ENCODE assay signal across 17 cellular contexts in genomic region chr7:22920664-22921063, GRCh38.
A peak's percentile ranks its signal among the peaks of the same experiment; 100 is the strongest.
DNase-seq lines count a peak whose midpoint lies in the region; FAIRE-seq and TF ChIP-seq lines count a peak whose summit lies in the region.
"Had no signal": no experiment of that assay in that cellular context is flagged by ENCODE, and none has a peak within 500 bp of the region (broad histone marks: within the 10 kb centered on the region; RNA-seq: fewer than 3 reads in every experiment).

No MANE protein-coding gene starts in this region.

- no peaks in the 10 kb centered on the region for H3K4me1 ChIP-seq in right atrium auricular region
- H3K4me1 ChIP-seq: body of pancreas, psoas muscle, SJSA1 had no signal

- TF ChIP-seq CTCF in AG10803 (conservative IDR thresholded peaks at IDR 0.05; ENCODE audit: low read length) (no peak), right atrium auricular region (IDR thresholded peaks at IDR 0.05) (no peak)

- no peak overlapping the region for H3K27ac ChIP-seq in right atrium auricular region
- H3K27ac ChIP-seq: body of pancreas, psoas muscle, SJSA1 had no signal

- peak; percentile 28 for FAIRE-seq in GM12891 (lab: Jason Lieb, UNC)
- FAIRE-seq in RCC 7860 (lab: Jason Lieb, UNC), result no peak
- FAIRE-seq: D721Med had no signal

- H3K36me3 ChIP-seq in right atrium auricular region, result no peaks in the 10 kb centered on the region
- H3K36me3 ChIP-seq: SJSA1 had no signal

- H3K9me3 ChIP-seq in right atrium auricular region, result no peaks in the 10 kb centered on the region
- H3K9me3 ChIP-seq: body of pancreas, psoas muscle, SJSA1 had no signal

- TF ChIP-seq POLR2A in GM12891 (IDR thresholded peaks at IDR 0.05; ENCODE audit: low read depth, low read length), result no peak

- H3K4me3 ChIP-seq in AG10803 (ENCODE audit: low read length) (no peak overlapping the region), right atrium auricular region (no peak overlapping the region)
- H3K4me3 ChIP-seq: body of pancreas, psoas muscle, SJSA1 had no signal

- DNase-seq in AG10803 (ENCODE audit: low read depth), result peak; percentile 17
- no peak for DNase-seq in GM12891 (ENCODE audit: insufficient read length, low spot score)
- peak; percentile 33 for DNase-seq in RCC 7860 (ENCODE audit: low spot score)
- DNase-seq in fibroblast of gingiva (ENCODE audit: low read depth), result peak; percentile 50
- DNase-seq in right atrium auricular region (ENCODE audit: low spot score), result no peak
- no peak for DNase-seq in GM19240 (ENCODE audit: insufficient read length, low spot score)
- no peak for DNase-seq in NCI-H526 treated with DMSO at 0.1 percent for 48 hours (lab: John Stamatoyannopoulos, UW)
- no peak for DNase-seq in mucosa of gallbladder (ENCODE audit: low spot score)
- DNase-seq: activated CD8-positive, alpha-beta memory T cell treated with anti-CD3 and anti-CD28 coated beads, Interleukin-2, amount 50 U/mL, for 4 hours; activated naive CD4-positive, alpha-beta T cell treated with anti-CD3 and anti-CD28 coated beads for 36 hours; body of pancreas; KBM-7; naive thymus-derived CD4-positive, alpha-beta T cell; NCI-H1417 treated with DMSO at 0.1 percent for 48 hours; psoas muscle had no signal

- no peaks in the 10 kb centered on the region for H3K27me3 ChIP-seq in right atrium auricular region
- H3K27me3 ChIP-seq: body of pancreas, SJSA1 had no signal

TF ChIP-seq in GM12891, 5 proteins besides CTCF, POLR2A, EP300 and RAD21:
- TF ChIP-seq TAF1 (IDR thresholded peaks at IDR 0.05; ENCODE audit: low read depth, low read length) (no peak), POLR2AphosphoS5 (IDR thresholded peaks at IDR 0.05; ENCODE audit: low read depth, low read length) (no peak), PAX5 (IDR thresholded peaks at IDR 0.05; ENCODE audit: insufficient read depth, low read length, severe bottlenecking) (no peak), SPI1 (IDR thresholded peaks at IDR 0.05; ENCODE audit: low read depth, low read length) (no peak), POU2F2 (IDR thresholded peaks at IDR 0.05; ENCODE audit: low read depth, low read length) (no peak)

Comparison
In these comparisons a context has a peak if more than half of its experiments do, and no peak if none do; other contexts are left out.
1. DNase-seq: peak in AG10803 (single experiment), RCC 7860 (single experiment) and fibroblast of gingiva (single experiment); none in GM12891 (single experiment), right atrium auricular region (single experiment), GM19240 (single experiment), NCI-H526 treated with DMSO at 0.1 percent for 48 hours (single experiment) and mucosa of gallbladder (single experiment).